2 cellular contexts compared by ENCODE assay signal in genomic region chr17:31415004-31415454, GRCh38.
TF ChIP-seq lines count a peak whose summit lies in the region.

No MANE protein-coding gene starts in this region.

TF ChIP-seq in HEK293, 187 proteins besides CTCF, POLR2A, EP300 and RAD21:
- TF ChIP-seq KLF9 (tag by site-specific recombination; IDR thresholded peaks at IDR 0.05; ENCODE audit: low read depth) = peak; percentile 47; the same call in 1 of the 2 replicates
- no peak for TF ChIP-seq ZNF221 (tag by site-specific recombination; IDR thresholded peaks at IDR 0.05; ENCODE audit: borderline replicate concordance)
TF ChIP-seq in HEK293: peak in this region for 1.

TF ChIP-seq in H1, 55 proteins besides CTCF, POLR2A, EP300 and RAD21:
- 0 out of 2 replicates have a peak, but pooled peaks have one; percentile 14 for TF ChIP-seq MAX (IDR thresholded peaks at IDR 0.05)
- no peak for TF ChIP-seq ATF2 (IDR thresholded peaks at IDR 0.05; ENCODE audit: low read length)
- TF ChIP-seq POU5F1 (IDR thresholded peaks at IDR 0.05; ENCODE audit: low read depth, low read length) = no peak
- no peak for TF ChIP-seq SIX5 (IDR thresholded peaks at IDR 0.05; ENCODE audit: low read depth, low read length)
- TF ChIP-seq KDM5A (IDR thresholded peaks at IDR 0.05; ENCODE audit: low read length) = no peak
- no peak for TF ChIP-seq EZH2 (IDR thresholded peaks at IDR 0.05; ENCODE audit: low read depth, low read length, severe bottlenecking)
- TF ChIP-seq CHD1 (IDR thresholded peaks at IDR 0.05; ENCODE audit: low read depth, low read length) = no peak
- no peak for TF ChIP-seq RBBP5 (IDR thresholded peaks at IDR 0.05; ENCODE audit: borderline replicate concordance, low read depth, low read length)
- no peak for TF ChIP-seq CHD2 (IDR thresholded peaks at IDR 0.05; ENCODE audit: low read length)
